Comparison of ENCODE assay signal across 8 cellular contexts in genomic region chr15:82530606-82531379, GRCh38. TPM values are rescaled to one million over a fixed set of nuclear protein-coding genes. Genes with fewer than 3 reads are reported as not detected.
DNase-seq lines count a peak whose midpoint lies in the region; ATAC-seq and TF ChIP-seq lines count a peak whose summit lies in the region.

No MANE protein-coding gene starts in this region.

- POLR2A ChIA-PET in CD4-positive, alpha-beta memory T cell (lab: Charles Lee; ENCODE audit: partially characterized antibody): interaction anchor here (0.8 to 3.0 kb wide), 3 partner anchors 9 to 472 kb away, joined by 3 to 41 read pairs (median 8); partner anchors contain the start of genes RAMAC and RPS17

- H3K9ac ChIP-seq in Loucy (ENCODE audit: low read depth, low read length, poor library complexity, severe bottlenecking): no peak overlapping the region

- peaks cover 17 to 31% of the 10 kb centered on the region in 2 donors for H3K36me3 Mint-ChIP-seq in CD4-positive, alpha-beta memory T cell
- peaks cover 20% of the 10 kb centered on the region for H3K36me3 Mint-ChIP-seq in activated T-helper 2 cell treated with anti-CD3 and anti-CD28 coated beads, Interferon-gamma antibody, Interleukin-2, Interleukin-4, amounts not matched to agents 10 μg/mL and 5 μg/mL and 100 μg/mL, durations not matched to agents 14 hours and 24 hours and 36 hours (ENCODE audit: low read depth)
- no peaks in the 10 kb centered on the region for H3K36me3 Mint-ChIP-seq in glutamatergic neuron (ENCODE audit: unreplicated experiment)

- H3K4me3 Mint-ChIP-seq in CD4-positive, alpha-beta memory T cell: peak overlapping the region; percentile 77 to 88 (median 80)
- no peak overlapping the region for H3K4me3 Mint-ChIP-seq in activated T-helper 2 cell treated with anti-CD3 and anti-CD28 coated beads, Interferon-gamma antibody, Interleukin-2, Interleukin-4, amounts not matched to agents 10 μg/mL and 5 μg/mL and 100 μg/mL, durations not matched to agents 14 hours and 24 hours and 36 hours (ENCODE audit: low read depth)
- peak overlapping the region; percentile 64 for H3K4me3 Mint-ChIP-seq in glutamatergic neuron (ENCODE audit: unreplicated experiment)

- no peaks in the 10 kb centered on the region for H3K27me3 Mint-ChIP-seq in CD4-positive, alpha-beta memory T cell
- H3K27me3 Mint-ChIP-seq in activated T-helper 2 cell treated with anti-CD3 and anti-CD28 coated beads, Interferon-gamma antibody, Interleukin-2, Interleukin-4, amounts not matched to agents 10 μg/mL and 5 μg/mL and 100 μg/mL, durations not matched to agents 14 hours and 24 hours and 36 hours (ENCODE audit: low read depth): peaks cover 7% of the 10 kb centered on the region
- no peaks in the 10 kb centered on the region for H3K27me3 Mint-ChIP-seq in glutamatergic neuron (ENCODE audit: unreplicated experiment)

- no peaks in the 10 kb centered on the region for H3K9me2 ChIP-seq in Loucy (replicated peaks; ENCODE audit: low read depth, low read length)

- H3K4me1 Mint-ChIP-seq in CD4-positive, alpha-beta memory T cell: peaks cover 4 to 8% (median 5%) of the 10 kb centered on the region in 4 donors
- peaks cover 3% of the 10 kb centered on the region for H3K4me1 Mint-ChIP-seq in activated T-helper 2 cell treated with anti-CD3 and anti-CD28 coated beads, Interferon-gamma antibody, Interleukin-2, Interleukin-4, amounts not matched to agents 10 μg/mL and 5 μg/mL and 100 μg/mL, durations not matched to agents 14 hours and 24 hours and 36 hours (ENCODE audit: low read depth)
- peaks cover 5% of the 10 kb centered on the region for H3K4me1 Mint-ChIP-seq in glutamatergic neuron (ENCODE audit: low read depth, unreplicated experiment)

- peaks cover 6% of the 10 kb centered on the region for H4K20me1 ChIP-seq in Loucy (ENCODE audit: insufficient read depth, low read length, poor library complexity, severe bottlenecking)

- intact Hi-C loops in CD4-positive, alpha-beta memory T cell (cut with micrococcal nuclease): no loop called here
- intact Hi-C loops in activated T-helper 2 cell treated with anti-CD3 and anti-CD28 coated beads, Interferon-gamma antibody, Interleukin-2, Interleukin-4, amounts not matched to agents 10 μg/mL and 5 μg/mL and 100 μg/mL, durations not matched to agents 14 hours and 24 hours and 36 hours (cut with micrococcal nuclease): no loop called here

- CTCF ChIA-PET in CD4-positive, alpha-beta memory T cell (lab: Charles Lee; ENCODE audit: partially characterized antibody): interaction anchor here (0.7 to 2.3 kb wide), 17 partner anchors 11 to 483 kb away, joined by 3 to 54 read pairs (median 4); partner anchors contain the start of genes C15orf40, RAMAC and RPS17

- peak overlapping the region; percentile 33 to 48 for H3K4me3 ChIP-seq in CD4-positive, alpha-beta memory T cell (ENCODE audit: low read length in 2 of 2)
- H3K4me3 ChIP-seq in Loucy (ENCODE audit: low read length, poor library complexity, severe bottlenecking): peak overlapping the region; percentile 36

- H3K27me3 ChIP-seq in CD4-positive, alpha-beta memory T cell (ENCODE audit: insufficient read depth, low read length): no peaks in the 10 kb centered on the region
- no peaks in the 10 kb centered on the region for H3K27me3 ChIP-seq in Loucy (ENCODE audit: insufficient read depth, low read length, poor library complexity, severe bottlenecking)

- H3K27ac Mint-ChIP-seq in CD4-positive, alpha-beta memory T cell: peak overlapping the region in 6 of 7 donors; percentile 56 to 91 (median 80)
- H3K27ac Mint-ChIP-seq in activated T-helper 2 cell treated with anti-CD3 and anti-CD28 coated beads, Interferon-gamma antibody, Interleukin-2, Interleukin-4, amounts not matched to agents 10 μg/mL and 5 μg/mL and 100 μg/mL, durations not matched to agents 14 hours and 24 hours and 36 hours: peak overlapping the region; percentile 53
- no peak overlapping the region for H3K27ac Mint-ChIP-seq in glutamatergic neuron (ENCODE audit: unreplicated experiment)

- H3K4me1 ChIP-seq in CD4-positive, alpha-beta memory T cell (ENCODE audit: insufficient read depth, low read length): no peaks in the 10 kb centered on the region
- H3K4me1 ChIP-seq in Loucy (ENCODE audit: insufficient read depth, low read length, poor library complexity, severe bottlenecking): peaks cover under 1% of the 10 kb centered on the region

- H3F3A ChIP-seq in Loucy (ENCODE audit: low read depth): 0 out of 2 replicates have a peak, but pooled peaks cover 2% of the 10 kb centered on the region

- peak overlapping the region; percentile 50; the same call in 1 of the 2 replicates for H2AFZ ChIP-seq in Loucy (ENCODE audit: low read length)

- peak; percentile 89 for ATAC-seq in GM21737 (IDR thresholded peaks at IDR 0.05; ENCODE audit: unreplicated experiment)
- no peak for ATAC-seq in GM19328 (IDR thresholded peaks at IDR 0.05; ENCODE audit: unreplicated experiment)

- peaks cover 6% of the 10 kb centered on the region for H3K79me2 ChIP-seq in Loucy (ENCODE audit: insufficient read depth, low read length)

- H3K27ac ChIP-seq in CD4-positive, alpha-beta memory T cell (ENCODE audit: low read depth, low read length): peak overlapping the region; percentile 18

- TF ChIP-seq CTCF in Loucy (conservative IDR thresholded peaks at IDR 0.05; ENCODE audit: low read length) (peak; percentile 91), glutamatergic neuron (IDR thresholded peaks at IDR 0.05; ENCODE audit: partially characterized antibody, unreplicated experiment) (peak; percentile 92)

- H3K36me3 ChIP-seq in CD4-positive, alpha-beta memory T cell (ENCODE audit: insufficient read depth, low read length): peaks cover 2% of the 10 kb centered on the region
- peaks cover 25% of the 10 kb centered on the region; the same call in 1 of the 2 replicates for H3K36me3 ChIP-seq in Loucy (ENCODE audit: insufficient read depth, low read length)

- H3K9me3 Mint-ChIP-seq in CD4-positive, alpha-beta memory T cell: no peaks in the 10 kb centered on the region
- no peaks in the 10 kb centered on the region for H3K9me3 Mint-ChIP-seq in activated T-helper 2 cell treated with anti-CD3 and anti-CD28 coated beads, Interferon-gamma antibody, Interleukin-2, Interleukin-4, amounts not matched to agents 10 μg/mL and 5 μg/mL and 100 μg/mL, durations not matched to agents 14 hours and 24 hours and 36 hours
- peaks cover 5% of the 10 kb centered on the region for H3K9me3 Mint-ChIP-seq in glutamatergic neuron (ENCODE audit: unreplicated experiment)

- H3K4me2 ChIP-seq in Loucy (ENCODE audit: low read depth, low read length, poor library complexity, severe bottlenecking): peak overlapping the region; percentile 42

- H3K9me3 ChIP-seq in CD4-positive, alpha-beta memory T cell (ENCODE audit: control insufficient read depth in 1 of 2, low read length in 2 of 2): no peaks in the 10 kb centered on the region
- no peaks in the 10 kb centered on the region for H3K9me3 ChIP-seq in Loucy (ENCODE audit: insufficient read depth, low read depth, low read length)

- peak; percentile 70 to 78 (median 77) for DNase-seq in CD4-positive, alpha-beta memory T cell
- DNase-seq in activated T-helper 2 cell treated with anti-CD3 and anti-CD28 coated beads, Interferon-gamma antibody, Interleukin-2, Interleukin-4, amounts not matched to agents 10 μg/mL and 5 μg/mL and 100 μg/mL, durations not matched to agents 14 hours and 24 hours and 36 hours (ENCODE audit: low spot score): peak; percentile 64
- DNase-seq in glutamatergic neuron: peak; percentile 84
- DNase-seq in putamen (ENCODE audit: low spot score): peak; percentile 32
- DNase-seq in NCI-H2171 (lab: John Stamatoyannopoulos, UW): no peak

RNA-seq across cellular contexts. Expression of gene RPS17, which starts 9.5 kb away (rescaled TPM):
- 1,000 to 10,000 TPM; 2,038 to 2,106 TPM for total RNA-seq in CD4-positive, alpha-beta memory T cell
- polyA plus RNA-seq in CD4-positive, alpha-beta memory T cell: 1,000 to 10,000 TPM; 1,310 to 1,371 TPM
- total RNA-seq in activated T-helper 2 cell treated with anti-CD3 and anti-CD28 coated beads, Interferon-gamma antibody, Interleukin-2, Interleukin-4, amounts not matched to agents 10 μg/mL and 5 μg/mL and 100 μg/mL, durations not matched to agents 14 hours and 24 hours and 36 hours: 2,500 and 2,516 TPM in 2 replicates
- 874 TPM for total RNA-seq in glutamatergic neuron (ENCODE audit: unreplicated experiment)
